28 cellular contexts compared by ENCODE assay signal in genomic region chr9:77901038-77901437, GRCh38.
DNase-seq lines count a peak whose midpoint lies in the region; ATAC-seq, FAIRE-seq and TF ChIP-seq lines count a peak whose summit lies in the region.
"Had no signal": no experiment of that assay in that cellular context is flagged by ENCODE, and none has a peak within 500 bp of the region (broad histone marks: within the 10 kb centered on the region; RNA-seq: fewer than 3 reads in every experiment).

No MANE protein-coding gene starts in this region.

- H2AFZ ChIP-seq in astrocyte (ENCODE audit: low read depth, low read length), result no peak overlapping the region

- H3K36me3 Mint-ChIP-seq in Caco-2 (ENCODE audit: insufficient read depth, unreplicated experiment) (no peaks in the 10 kb centered on the region), astrocyte (ENCODE audit: low read depth, unreplicated experiment) (peaks cover 2% of the 10 kb centered on the region)

- H3K4me1 ChIP-seq in Caco-2 (no peaks in the 10 kb centered on the region), astrocyte (ENCODE audit: insufficient read depth, low read length) (peaks cover 10% of the 10 kb centered on the region), mesendoderm (ENCODE audit: control insufficient read depth, low read depth, low read length) (peaks cover 14% of the 10 kb centered on the region), gastroesophageal sphincter (peaks cover 0 to 23% (median 0%) of the 10 kb centered on the region in 3 donors)
- H3K4me1 ChIP-seq: BLaER1 had no signal

- TF ChIP-seq POLR2A in gastroesophageal sphincter (IDR thresholded peaks at IDR 0.05), result no peak

- H3K9me3 Mint-ChIP-seq in Caco-2 (ENCODE audit: unreplicated experiment), result no peaks in the 10 kb centered on the region
- no peaks in the 10 kb centered on the region for H3K9me3 Mint-ChIP-seq in astrocyte (ENCODE audit: unreplicated experiment)
- H3K9me3 Mint-ChIP-seq: CD4-positive, alpha-beta memory T cell had no signal

- H3K27me3 Mint-ChIP-seq in Caco-2 (ENCODE audit: insufficient read depth, unreplicated experiment) (no peaks in the 10 kb centered on the region), astrocyte (ENCODE audit: low read depth, unreplicated experiment) (no peaks in the 10 kb centered on the region)
- H3K27me3 Mint-ChIP-seq: CD4-positive, alpha-beta memory T cell had no signal

- no peak overlapping the region for H3K4me2 ChIP-seq in astrocyte (ENCODE audit: low read length)
- H3K4me2 ChIP-seq in mesendoderm (ENCODE audit: low read length), result no peak overlapping the region
- H3K4me2 ChIP-seq: BLaER1, SK-N-SH had no signal

- H3K9me3 ChIP-seq in Caco-2 (no peaks in the 10 kb centered on the region), astrocyte (ENCODE audit: insufficient read depth, low read depth, low read length) (no peaks in the 10 kb centered on the region), gastroesophageal sphincter (no peaks in the 10 kb centered on the region)
- H3K9me3 ChIP-seq: BLaER1, SK-N-SH had no signal

- CTCF ChIA-PET in Caco-2 (lab: Charles Lee), result no interaction called here

- H3K23ac ChIP-seq in mesendoderm (ENCODE audit: low read length), result no peak overlapping the region

- no CpG with 5 or more reads among the region's 3 CpGs for WGBS in mesendoderm (ENCODE audit: extremely low coverage, insufficient coverage, low lambda C conversion rate)
- 92 to 93% methylated on average over 3 of the region's 3 CpGs for WGBS in gastroesophageal sphincter (ENCODE audit: low coverage in 1 of 2), 2 donors

- H3K56ac ChIP-seq in mesendoderm (ENCODE audit: low read length), result peak overlapping the region; percentile 8

- H2AK5ac ChIP-seq in mesendoderm (ENCODE audit: low read length), result no peak overlapping the region

- H3K27ac Mint-ChIP-seq in Caco-2 (ENCODE audit: unreplicated experiment) (peak overlapping the region; percentile 33), astrocyte (ENCODE audit: unreplicated experiment) (peak overlapping the region; percentile 55)

- H3K4ac ChIP-seq in mesendoderm (ENCODE audit: low read depth, low read length), result no peak overlapping the region

- ATAC-seq in GM21360 (IDR thresholded peaks at IDR 0.05; ENCODE audit: unreplicated experiment) (no peak), gastroesophageal sphincter (no peak)
- ATAC-seq: PC-3 had no signal

- no peak for FAIRE-seq in astrocyte (lab: Jason Lieb, UNC)
- FAIRE-seq: A204.1, GM12892, GM19239 had no signal

- intact Hi-C loops in Caco-2 (cut with micrococcal nuclease; ENCODE audit: unreplicated experiment), result no loop called here
- intact Hi-C loops in head of caudate nucleus (cut with DNase I), result no loop called here

- H4K5ac ChIP-seq in mesendoderm (ENCODE audit: low read length), result no peak overlapping the region

- H2BK5ac ChIP-seq in mesendoderm (ENCODE audit: low read length), result no peak overlapping the region

- H3K79me1 ChIP-seq in mesendoderm (ENCODE audit: low read length), result peaks cover 14% of the 10 kb centered on the region

- H3K18ac ChIP-seq in mesendoderm (ENCODE audit: low read length), result no peak overlapping the region

- H4K20me1 ChIP-seq in astrocyte (ENCODE audit: insufficient read depth, low read length), result peaks cover 43% of the 10 kb centered on the region
- H4K20me1 ChIP-seq: BLaER1 had no signal

- H3K36me3 ChIP-seq in Caco-2 (ENCODE audit: control insufficient read depth, insufficient read depth, low read length) (no peaks in the 10 kb centered on the region), astrocyte (ENCODE audit: insufficient read depth, low read length) (no peaks in the 10 kb centered on the region), mesendoderm (ENCODE audit: control insufficient read depth, insufficient read depth, low read length) (no peaks in the 10 kb centered on the region), gastroesophageal sphincter (no peaks in the 10 kb centered on the region)

- no peak for TF ChIP-seq EP300 in gastroesophageal sphincter (IDR thresholded peaks at IDR 0.05)

- BruUV-seq in Caco-2 (replicated peaks; lab: Mats Ljungman, UMichigan), result no TSS peak

- TF ChIP-seq CTCF in Caco-2 (IDR thresholded peaks at IDR 0.05; ENCODE audit: insufficient read depth in 1 of 2, low read depth in 1 of 2, low read length in 1 of 2, severe bottlenecking in 1 of 2, unreplicated experiment in 1 of 2) (no peak), astrocyte (IDR thresholded peaks at IDR 0.05; ENCODE audit: insufficient read depth, low read depth, low read length) (no peak), gastroesophageal sphincter (IDR thresholded peaks at IDR 0.05) (no peak)

- H3K4me1 Mint-ChIP-seq in Caco-2 (ENCODE audit: low read depth, unreplicated experiment) (no peaks in the 10 kb centered on the region), astrocyte (ENCODE audit: low read depth, unreplicated experiment) (peaks cover 36% of the 10 kb centered on the region)

- no peak overlapping the region for H2BK15ac ChIP-seq in mesendoderm (replicated peaks; ENCODE audit: low read depth)

- POLR2A ChIA-PET in Caco-2 (lab: Charles Lee), result no interaction called here

- no peak overlapping the region for H3K27ac ChIP-seq in astrocyte (ENCODE audit: low read depth, low read length)
- no peak overlapping the region for H3K27ac ChIP-seq in mesendoderm (ENCODE audit: low read depth, low read length)
- H3K27ac ChIP-seq in gastroesophageal sphincter, result no peak overlapping the region
- H3K27ac ChIP-seq: BLaER1 had no signal

- H4K8ac ChIP-seq in mesendoderm (ENCODE audit: low read depth, low read length), result no peak overlapping the region

- H3K79me2 ChIP-seq in astrocyte (ENCODE audit: insufficient read depth, low read length) (peaks cover 10% of the 10 kb centered on the region), mesendoderm (ENCODE audit: control insufficient read depth, insufficient read depth, low read length) (peaks cover 2% of the 10 kb centered on the region)

- H3K4me3 Mint-ChIP-seq in Caco-2 (ENCODE audit: unreplicated experiment), result no peak overlapping the region
- no peak overlapping the region for H3K4me3 Mint-ChIP-seq in astrocyte (ENCODE audit: unreplicated experiment)

- H2BK120ac ChIP-seq in mesendoderm (ENCODE audit: low read depth, low read length), result no peak overlapping the region

- H3K9ac ChIP-seq in astrocyte (ENCODE audit: low read length), result no peak overlapping the region
- H3K9ac ChIP-seq in mesendoderm (ENCODE audit: low read length), result no peak overlapping the region
- H3K9ac ChIP-seq: BLaER1, SK-N-SH had no signal

- DNase-seq in Caco-2, result no peak
- peak; percentile 90 for DNase-seq in Jurkat, Clone E6-1 (ENCODE audit: low read depth, low spot score)
- no peak for DNase-seq in astrocyte (ENCODE audit: low read depth)
- no peak for DNase-seq in mesendoderm
- DNase-seq in head of caudate nucleus, result no peak
- DNase-seq in NCI-H82 treated with DMSO at 0.1 percent for 48 hours (lab: John Stamatoyannopoulos, UW; ENCODE audit: unreplicated experiment), result no peak
- DNase-seq: CD4-positive, alpha-beta memory T cell; COR-L47; DMS 273 treated with DMSO at 0.1 percent for 48 hours; DMS79; GF-D8; H7; Karpas-422; MV-4-11; NCI-H1105; NCI-H1436 treated with DMSO at 0.1 percent for 48 hours; NCI-H187 treated with DMSO at 0.1 percent for 48 hours; NCI-H524; NCI-H748 treated with DMSO at 0.1 percent for 48 hours; PC-3; SK-N-SH; SW 1271 had no signal

- H3K4me3 ChIP-seq in Caco-2 (ENCODE audit: low read depth, low read length) (no peak overlapping the region), astrocyte (ENCODE audit: insufficient read depth, low read depth, low read length) (no peak overlapping the region), mesendoderm (ENCODE audit: low read length) (no peak overlapping the region), gastroesophageal sphincter (no peak overlapping the region)
- H3K4me3 ChIP-seq in Jurkat, Clone E6-1 (ENCODE audit: low read length), result peak overlapping the region; percentile 17
- H3K4me3 ChIP-seq: BLaER1 had no signal

- H3K27me3 ChIP-seq in Caco-2 (replicated peaks; ENCODE audit: control insufficient read depth, insufficient read depth, low read length), result no peaks in the 10 kb centered on the region
- no peaks in the 10 kb centered on the region for H3K27me3 ChIP-seq in astrocyte (ENCODE audit: insufficient read depth, low read length)
- no peaks in the 10 kb centered on the region for H3K27me3 ChIP-seq in mesendoderm (ENCODE audit: insufficient read depth, low read length, poor library complexity)
- no peaks in the 10 kb centered on the region for H3K27me3 ChIP-seq in gastroesophageal sphincter
- H3K27me3 ChIP-seq: BLaER1 had no signal
